ENCODE assay signal across 7 cellular contexts in the genomic region with DNA sequence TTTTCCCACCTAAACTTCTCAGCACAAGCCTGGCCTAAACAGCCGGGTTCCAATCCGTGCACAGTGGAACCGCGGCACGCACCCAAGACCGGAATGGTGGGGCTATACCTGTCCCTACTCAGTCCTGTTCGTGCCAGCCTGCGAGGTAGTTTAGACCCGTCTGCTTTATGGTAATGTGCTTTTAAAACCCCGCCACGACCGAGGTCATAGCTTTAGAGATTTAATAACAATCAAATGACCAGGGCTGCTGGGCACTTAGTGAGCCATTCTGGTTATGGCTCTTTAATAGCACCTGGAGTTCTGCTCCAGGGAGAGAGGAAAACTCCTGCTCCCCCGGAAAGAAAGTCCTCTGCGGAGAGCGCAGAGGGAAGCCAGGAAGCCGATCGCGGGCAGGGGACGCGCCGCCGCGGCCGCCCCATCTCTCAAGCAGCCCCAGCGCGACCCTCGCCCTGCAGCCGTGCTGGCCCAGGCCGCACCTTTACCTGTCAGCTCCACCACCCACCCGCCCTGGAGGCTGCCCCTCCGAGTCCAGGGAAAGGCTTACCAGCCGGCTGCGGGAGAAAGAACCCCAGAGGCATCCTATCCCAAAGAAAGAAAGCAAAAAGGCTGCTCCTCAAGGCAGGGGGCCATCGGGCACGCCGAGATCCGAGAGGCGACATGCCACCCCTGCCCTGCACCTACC. TPM values are rescaled to one million over a fixed set of nuclear protein-coding genes. Genes with fewer than 3 reads are reported as not detected.
DNase-seq lines count a peak whose midpoint lies in the region; TF ChIP-seq lines count a peak whose summit lies in the region.

No MANE protein-coding gene starts in this region.

- in situ Hi-C loops in GM13977 (cut with MboI; ENCODE audit: low pct_unique_long_range_greater_than_20kb, low sequenced_read_pairs, unreplicated experiment) (no loop called here), HAP-1 (cut with MboI; ENCODE audit: low sequenced_read_pairs) (loop anchor here (5.0 kb wide), 1 partner anchor 97 kb away; no protein-coding TSS in a partner anchor)

- H3K4me1 Mint-ChIP-seq in activated CD4-positive, alpha-beta memory T cell treated with anti-CD3 and anti-CD28 coated beads, Interleukin-2, amount 10 ng/mL, durations not matched to agents 7 days and 5 days = peaks cover 32% of the 10 kb centered on the region
- H3K4me1 Mint-ChIP-seq in endodermal cell (peaks cover 37% of the 10 kb centered on the region), mesothelial cell of epicardium (peaks cover 19% of the 10 kb centered on the region)

- peak overlapping the region; percentile 81 for H3K4me3 Mint-ChIP-seq in activated CD4-positive, alpha-beta memory T cell treated with anti-CD3 and anti-CD28 coated beads, Interleukin-2, amount 10 ng/mL, durations not matched to agents 7 days and 5 days
- peak overlapping the region; percentile 92 for H3K4me3 Mint-ChIP-seq in endodermal cell
- peak overlapping the region; percentile 98 for H3K4me3 Mint-ChIP-seq in mesothelial cell of epicardium

- H3K27ac ChIP-seq in endodermal cell (ENCODE audit: low read depth, low read length) (peak overlapping the region; percentile 8), stomach (peak overlapping the region; percentile 86 to 97 (median 93))

- TF ChIP-seq CTCF in GM13977 (IDR thresholded peaks at IDR 0.05; ENCODE audit: extremely low read depth, insufficient read depth, missing control alignments) (no peak), endodermal cell (conservative IDR thresholded peaks at IDR 0.05) (no peak), mesothelial cell of epicardium (IDR thresholded peaks at IDR 0.05; ENCODE audit: unreplicated experiment) (no peak), stomach (IDR thresholded peaks at IDR 0.05) (no peak)

- CTCF ChIA-PET in activated CD4-positive, alpha-beta memory T cell treated with anti-CD3 and anti-CD28 coated beads, Interleukin-2, amount 10 ng/mL, durations not matched to agents 7 days and 5 days (lab: Charles Lee) = interaction anchor here (1.4 to 2.5 kb wide), 5 partner anchors 8 to 110 kb away, joined by 3 to 7 read pairs (median 6); no protein-coding TSS in a partner anchor

- no peaks in the 10 kb centered on the region for H3K36me3 ChIP-seq in HAP-1 (replicated peaks)
- H3K36me3 ChIP-seq in endodermal cell (ENCODE audit: control insufficient read depth, insufficient read depth, low read length) = no peaks in the 10 kb centered on the region
- no peaks in the 10 kb centered on the region for H3K36me3 ChIP-seq in stomach

- intact Hi-C loops in stomach (cut with DNase I; ENCODE audit: low total_unique reads) = loop anchor here (10.0 kb wide), 1 partner anchor 55 kb away; no protein-coding TSS in a partner anchor

- H3K36me3 Mint-ChIP-seq in activated CD4-positive, alpha-beta memory T cell treated with anti-CD3 and anti-CD28 coated beads, Interleukin-2, amount 10 ng/mL, durations not matched to agents 7 days and 5 days (ENCODE audit: low read depth) = peaks cover 3% of the 10 kb centered on the region
- H3K36me3 Mint-ChIP-seq in endodermal cell (ENCODE audit: low read depth) = no peaks in the 10 kb centered on the region
- H3K36me3 Mint-ChIP-seq in mesothelial cell of epicardium = no peaks in the 10 kb centered on the region

- H3K27me3 ChIP-seq in HAP-1 (ENCODE audit: low read depth) (0 out of 2 replicates have a peak, but pooled peaks cover 2% of the 10 kb centered on the region), endodermal cell (ENCODE audit: control insufficient read depth, insufficient read depth, low read length, poor library complexity, severe bottlenecking) (peaks cover 19% of the 10 kb centered on the region), stomach (no peaks in the 10 kb centered on the region)

- H3K4me3 ChIP-seq in HAP-1 (peak overlapping the region; percentile 62), endodermal cell (ENCODE audit: low read length) (peak overlapping the region; percentile 92), stomach (peak overlapping the region; percentile 68 to 97 (median 86))

- peaks cover 3% of the 10 kb centered on the region for H3K27me3 Mint-ChIP-seq in activated CD4-positive, alpha-beta memory T cell treated with anti-CD3 and anti-CD28 coated beads, Interleukin-2, amount 10 ng/mL, durations not matched to agents 7 days and 5 days
- peaks cover 15% of the 10 kb centered on the region for H3K27me3 Mint-ChIP-seq in endodermal cell (ENCODE audit: insufficient read depth)
- peaks cover 5% of the 10 kb centered on the region for H3K27me3 Mint-ChIP-seq in mesothelial cell of epicardium (ENCODE audit: low read depth)

- peaks cover 11% of the 10 kb centered on the region for H3K4me1 ChIP-seq in HAP-1
- H3K4me1 ChIP-seq in endodermal cell (ENCODE audit: control insufficient read depth, insufficient read depth, low read length) = peaks cover 13% of the 10 kb centered on the region
- H3K4me1 ChIP-seq in stomach = peaks cover 18 to 42% (median 39%) of the 10 kb centered on the region in 4 donors

- H3K9ac ChIP-seq in endodermal cell (ENCODE audit: extremely low read depth, low read length, poor library complexity, severe bottlenecking) = peak overlapping the region; percentile 66

- TF ChIP-seq POLR2A in stomach (IDR thresholded peaks at IDR 0.05) = no peak

- H3K9me3 ChIP-seq in HAP-1 (no peaks in the 10 kb centered on the region), endodermal cell (ENCODE audit: control insufficient read depth, low read length) (no peaks in the 10 kb centered on the region), stomach (no peaks in the 10 kb centered on the region)

- peak overlapping the region; percentile 88 for H3K27ac Mint-ChIP-seq in activated CD4-positive, alpha-beta memory T cell treated with anti-CD3 and anti-CD28 coated beads, Interleukin-2, amount 10 ng/mL, durations not matched to agents 7 days and 5 days
- H3K27ac Mint-ChIP-seq in endodermal cell (peak overlapping the region; percentile 96), mesothelial cell of epicardium (peak overlapping the region; percentile 97)

- 0% methylated on average over 11 to 38 of the region's 38 CpGs for WGBS in endodermal cell (ENCODE audit: insufficient coverage in 1 of 2, insufficient read length in 1 of 2), 2 experiments
- 0% methylated on average over 25 to 38 of the region's 38 CpGs for WGBS in stomach, 5 donors

- no peaks in the 10 kb centered on the region for H3K9me3 Mint-ChIP-seq in activated CD4-positive, alpha-beta memory T cell treated with anti-CD3 and anti-CD28 coated beads, Interleukin-2, amount 10 ng/mL, durations not matched to agents 7 days and 5 days
- H3K9me3 Mint-ChIP-seq in endodermal cell (no peaks in the 10 kb centered on the region), mesothelial cell of epicardium (no peaks in the 10 kb centered on the region)

- no peak for TF ChIP-seq EP300 in stomach (IDR thresholded peaks at IDR 0.05)

- DNase-seq in GM13977 (ENCODE audit: low spot score) = peak; percentile 17
- peak; percentile 32 to 45 for DNase-seq in HAP-1 (ENCODE audit: low spot score in 2 of 2)
- DNase-seq in LoVo (ENCODE audit: low spot score) = peak; percentile 48
- DNase-seq in activated CD4-positive, alpha-beta memory T cell treated with anti-CD3 and anti-CD28 coated beads, Interleukin-2, amount 10 ng/mL, durations not matched to agents 7 days and 5 days = peak; percentile 37
- peak; percentile 86 for DNase-seq in endodermal cell
- DNase-seq in mesothelial cell of epicardium (ENCODE audit: low spot score in 2 of 2, unreplicated experiment in 2 of 2) = peak; percentile 28 to 68
- peak; percentile 45 for DNase-seq in stomach

- POLR2A ChIA-PET in activated CD4-positive, alpha-beta memory T cell treated with anti-CD3 and anti-CD28 coated beads, Interleukin-2, amount 10 ng/mL, durations not matched to agents 7 days and 5 days (lab: Charles Lee) = interaction anchor here (0.7 to 1.7 kb wide), 11 partner anchors 9 to 1313 kb away, joined by 3 to 7 read pairs (median 3); no protein-coding TSS in a partner anchor

RNA-seq across cellular contexts. Expression of gene ARL15, which starts 0.5 kb away (rescaled TPM):
- total RNA-seq in activated CD4-positive, alpha-beta memory T cell treated with anti-CD3 and anti-CD28 coated beads, Interleukin-2, amount 10 ng/mL, durations not matched to agents 7 days and 5 days = 10 to 100 TPM; 13.5 to 13.8 TPM
- total RNA-seq in endodermal cell (10 to 100 TPM; 23.3 to 24.0 TPM), mesothelial cell of epicardium (20.0 to 24.8 TPM (median 22.2 TPM) in 3 replicates), stomach (10 to 100 TPM in 3 of 5 donors, 1 to 10 TPM in 2; 1.7 to 72.7 (median 19.6) TPM)
- 24.2 TPM for polyA plus RNA-seq in endodermal cell (2013, experiment 1 of 2)
- 19.3 TPM for polyA plus RNA-seq in endodermal cell (2013, experiment 2 of 2)
- 10 to 100 TPM in 2 of 3 donors, 1 to 10 TPM in 1; 5.7 to 15.0 (median 10.2) TPM for polyA plus RNA-seq in stomach

Comparison
In these comparisons a context has a peak if more than half of its experiments do, and no peak if none do; other contexts are left out.
1. Peak in every context shown above with its lines: DNase-seq, H3K4me3 ChIP-seq and H3K27ac ChIP-seq.
2. DNase-seq: peak in every context shown above with its lines; median percentile 86 in endodermal cell; 48 in LoVo; 48 in mesothelial cell of epicardium; 45 in stomach; 38 in HAP-1; 37 in activated CD4-positive, alpha-beta memory T cell treated with anti-CD3 and anti-CD28 coated beads, Interleukin-2, amount 10 ng/mL, durations not matched to agents 7 days and 5 days; 17 in GM13977.